Comparison of ENCODE assay signal across 8 cellular contexts in genomic region chr11:1854132-1854948, GRCh38. TPM values are rescaled to one million over a fixed set of nuclear protein-coding genes. Genes with fewer than 3 reads are reported as not detected.
DNase-seq lines count a peak whose midpoint lies in the region; ATAC-seq and TF ChIP-seq lines count a peak whose summit lies in the region.

No MANE protein-coding gene starts in this region.

- DNase-seq in GM13977 (ENCODE audit: low spot score) (peak; percentile 75), A172 (ENCODE audit: low spot score) (no peak), NOMO-1 (lab: John Stamatoyannopoulos, UW; ENCODE audit: unreplicated experiment in 2 of 2) (no peak), NCI-H2196 treated with DMSO at 0.1 percent for 48 hours (lab: John Stamatoyannopoulos, UW; ENCODE audit: unreplicated experiment) (no peak)
- no peak for DNase-seq in naive thymus-derived CD8-positive, alpha-beta T cell
- no peak for DNase-seq in activated CD4-positive, alpha-beta T cell treated with anti-CD3 and anti-CD28 coated beads for 4 hours

- POLR2A ChIA-PET in naive thymus-derived CD8-positive, alpha-beta T cell (lab: Charles Lee) = interaction anchor here (0.7 to 12.6 kb wide), 16 partner anchors 8 to 297 kb away, joined by 3 to 163 read pairs (median 12); partner anchors contain the start of genes MRPL23 and PRR33

- peaks cover 1% of the 10 kb centered on the region for H3K27me3 Mint-ChIP-seq in IgD-negative memory B cell
- no peaks in the 10 kb centered on the region for H3K27me3 Mint-ChIP-seq in naive thymus-derived CD8-positive, alpha-beta T cell

- peak overlapping the region; percentile 96 to 100 (median 98) for H3K4me3 Mint-ChIP-seq in IgD-negative memory B cell
- peak overlapping the region; percentile 95 to 100 (median 99) for H3K4me3 Mint-ChIP-seq in naive thymus-derived CD8-positive, alpha-beta T cell

- no peaks in the 10 kb centered on the region for H3K9me3 Mint-ChIP-seq in IgD-negative memory B cell
- H3K9me3 Mint-ChIP-seq in naive thymus-derived CD8-positive, alpha-beta T cell = no peaks in the 10 kb centered on the region

- H3K36me3 Mint-ChIP-seq in IgD-negative memory B cell = peaks cover 4% of the 10 kb centered on the region
- H3K36me3 Mint-ChIP-seq in naive thymus-derived CD8-positive, alpha-beta T cell = peaks cover 0 to 12% (median 4%) of the 10 kb centered on the region in 3 donors

- peaks cover 19 to 34% (median 29%) of the 10 kb centered on the region in 3 donors for H3K4me1 Mint-ChIP-seq in IgD-negative memory B cell
- peaks cover 20 to 75% (median 67%) of the 10 kb centered on the region in 4 donors for H3K4me1 Mint-ChIP-seq in naive thymus-derived CD8-positive, alpha-beta T cell

- peak; percentile 11 for ATAC-seq in GM21515 (IDR thresholded peaks at IDR 0.05; ENCODE audit: unreplicated experiment)
- ATAC-seq in naive thymus-derived CD8-positive, alpha-beta T cell = no peak

- H3K27ac Mint-ChIP-seq in IgD-negative memory B cell = peak overlapping the region; percentile 95 to 98 (median 97)
- H3K27ac Mint-ChIP-seq in naive thymus-derived CD8-positive, alpha-beta T cell = peak overlapping the region; percentile 93 to 100 (median 98)

- in situ Hi-C loops in GM13977 (cut with MboI; ENCODE audit: low pct_unique_long_range_greater_than_20kb, low sequenced_read_pairs, unreplicated experiment) = no loop called here

- no peak for TF ChIP-seq CTCF in GM13977 (IDR thresholded peaks at IDR 0.05; ENCODE audit: extremely low read depth, insufficient read depth, missing control alignments)

RNA-seq across cellular contexts. Expression of gene LSP1, which starts 1.5 kb away (rescaled TPM):
- polyA plus RNA-seq in IgD-negative memory B cell = 841 TPM
- 100 to 1,000 TPM; 287 to 295 TPM for total RNA-seq in naive thymus-derived CD8-positive, alpha-beta T cell
- 100 to 1,000 TPM; 326 to 438 (median 338) TPM for polyA plus RNA-seq in naive thymus-derived CD8-positive, alpha-beta T cell
- total RNA-seq in A172 (2014; rRNA removed; shearing (Covaris generic)) = 2.2 and 71.7 TPM in 2 replicates

RNA-seq across cellular contexts. Expression of gene TNNI2, which starts 15.6 kb away (rescaled TPM):
- 8.0 TPM for polyA plus RNA-seq in IgD-negative memory B cell
- not detected for total RNA-seq in naive thymus-derived CD8-positive, alpha-beta T cell
- polyA plus RNA-seq in naive thymus-derived CD8-positive, alpha-beta T cell = not detected
- not detected in 2 replicates for total RNA-seq in A172 (2014; rRNA removed; shearing (Covaris generic))

RNA-seq across cellular contexts. Expression of gene SYT8, which starts 19.6 kb away (rescaled TPM):
- polyA plus RNA-seq in IgD-negative memory B cell = not detected
- not detected for total RNA-seq in naive thymus-derived CD8-positive, alpha-beta T cell
- polyA plus RNA-seq in naive thymus-derived CD8-positive, alpha-beta T cell = not detected
- total RNA-seq in A172 (2014; rRNA removed; shearing (Covaris generic)) = 2.1 TPM in 1 of 2 replicates, not detected in the other

RNA-seq across cellular contexts. Expression of gene PRR33, which starts 37.4 kb away (rescaled TPM):
- 0.60 TPM for polyA plus RNA-seq in IgD-negative memory B cell
- total RNA-seq in naive thymus-derived CD8-positive, alpha-beta T cell = not detected
- under 1 TPM; 0.06 to 0.15 (median 0.08) TPM for polyA plus RNA-seq in naive thymus-derived CD8-positive, alpha-beta T cell
- not detected in 2 replicates for total RNA-seq in A172 (2014; rRNA removed; shearing (Covaris generic))
